ENCODE assay signal across 21 cellular contexts in genomic region chr10:78514459-78514858, GRCh38.
DNase-seq lines count a peak whose midpoint lies in the region; ATAC-seq and TF ChIP-seq lines count a peak whose summit lies in the region.
"Had no signal": no experiment of that assay in that cellular context is flagged by ENCODE, and none has a peak within 500 bp of the region (broad histone marks: within the 10 kb centered on the region; RNA-seq: fewer than 3 reads in every experiment).

No MANE protein-coding gene starts in this region.

- H3K4me1 ChIP-seq in mesenchymal stem cell (ENCODE audit: control insufficient read depth, insufficient read depth, low read depth, low read length) (peaks cover 4% of the 10 kb centered on the region), parathyroid adenoma (peaks cover 8% of the 10 kb centered on the region), tibial artery (peaks cover 0 to 57% (median 30%) of the 10 kb centered on the region in 4 donors)
- H3K4me1 ChIP-seq: BLaER1 treated with 17β-estradiol and CSF1 and Interleukin-3, amounts not matched to agents 10 nM and 100 nM had no signal

- no peak for ATAC-seq in GM18861 (IDR thresholded peaks at IDR 0.05; ENCODE audit: unreplicated experiment)
- no peak for ATAC-seq in naive thymus-derived CD8-positive, alpha-beta T cell
- ATAC-seq: CD8-positive, alpha-beta T cell; GM12878 had no signal

- no peaks in the 10 kb centered on the region for H3K9me3 Mint-ChIP-seq in naive thymus-derived CD8-positive, alpha-beta T cell
- H3K9me3 Mint-ChIP-seq: CD8-positive, alpha-beta T cell had no signal

- WGBS in mesenchymal stem cell = 89% methylated on average over 4 of the region's 4 CpGs

- H3K27ac ChIP-seq in coronary artery (peak overlapping the region; percentile 14 to 63), mesenchymal stem cell (ENCODE audit: low read length, poor library complexity, severe bottlenecking) (no peak overlapping the region), parathyroid adenoma (no peak overlapping the region), tibial artery (peak overlapping the region; percentile 60 to 62)
- H3K27ac ChIP-seq: BLaER1 treated with 17β-estradiol and CSF1 and Interleukin-3, amounts not matched to agents 10 nM and 100 nM; HL-60 had no signal

- H3K79me2 ChIP-seq in parathyroid adenoma = no peaks in the 10 kb centered on the region

- H3K4me3 ChIP-seq in coronary artery (no peak overlapping the region), mesenchymal stem cell (ENCODE audit: insufficient read depth in 1 of 2, low read depth in 1 of 2, low read length in 2 of 2) (no peak overlapping the region), parathyroid adenoma (ENCODE audit: low read depth, low read length) (no peak overlapping the region), tibial artery (no peak overlapping the region)
- H3K4me3 ChIP-seq: BLaER1 treated with 17β-estradiol and CSF1 and Interleukin-3, amounts not matched to agents 10 nM and 100 nM; GM12878 had no signal

- TF ChIP-seq CTCF in coronary artery (IDR thresholded peaks at IDR 0.05) (no peak), parathyroid adenoma (IDR thresholded peaks at IDR 0.05) (no peak), tibial artery (IDR thresholded peaks at IDR 0.05) (no peak)

- H3K14ac ChIP-seq in mesenchymal stem cell (ENCODE audit: low read length in 2 of 2) = no peak overlapping the region

- DNase-seq in coronary artery (ENCODE audit: low spot score) = peak; percentile 57
- DNase-seq in mesenchymal stem cell = no peak
- no peak for DNase-seq in tibial artery
- no peak for DNase-seq in mucosa of gallbladder (ENCODE audit: low spot score)
- DNase-seq in naive thymus-derived CD8-positive, alpha-beta T cell = no peak
- no peak for DNase-seq in glomerular visceral epithelial cell (ENCODE audit: extremely low spot score)
- DNase-seq: Calu3, GF-D8, H7, NCI-H1417 treated with DMSO at 0.1 percent for 48 hours, NCI-H1930, NCI-H226, NCI-H524 treated with DMSO at 0.1 percent for 48 hours, RPMI8226, SHP77 treated with DMSO at 0.1 percent for 48 hours had no signal

- H2AK5ac ChIP-seq in mesenchymal stem cell (ENCODE audit: low read length, severe bottlenecking) = no peak overlapping the region

- H3K27me3 ChIP-seq in mesenchymal stem cell (ENCODE audit: control insufficient read depth in 1 of 2, insufficient read depth in 1 of 2, low read length in 2 of 2) (no peaks in the 10 kb centered on the region), parathyroid adenoma (ENCODE audit: control insufficient read depth, insufficient read depth, low read length) (no peaks in the 10 kb centered on the region), tibial artery (no peaks in the 10 kb centered on the region)
- H3K27me3 ChIP-seq: BLaER1 treated with 17β-estradiol and CSF1 and Interleukin-3, amounts not matched to agents 10 nM and 100 nM had no signal

- H4K8ac ChIP-seq in mesenchymal stem cell (ENCODE audit: low read length) = no peak overlapping the region

- H2BK15ac ChIP-seq in mesenchymal stem cell (ENCODE audit: low read depth, poor library complexity, severe bottlenecking) = no peak overlapping the region

- H3K27me3 Mint-ChIP-seq in naive thymus-derived CD8-positive, alpha-beta T cell = peaks cover 0 to 6% (median 0%) of the 10 kb centered on the region in 5 donors

- no peak overlapping the region for H3K4me2 ChIP-seq in mesenchymal stem cell (ENCODE audit: low read length, poor library complexity, severe bottlenecking)
- no peak overlapping the region for H3K4me2 ChIP-seq in parathyroid adenoma (ENCODE audit: low read length)
- H3K4me2 ChIP-seq: BLaER1 treated with 17β-estradiol and CSF1 and Interleukin-3, amounts not matched to agents 10 nM and 100 nM had no signal

- H3K23ac ChIP-seq in mesenchymal stem cell (ENCODE audit: low read length in 2 of 2) = no peak overlapping the region

- H2AFZ ChIP-seq in mesenchymal stem cell (ENCODE audit: low read depth, low read length) (no peak overlapping the region), parathyroid adenoma (peak overlapping the region; percentile 6)

- H3K4ac ChIP-seq in mesenchymal stem cell (ENCODE audit: low read depth in 1 of 2, low read length in 2 of 2) = no peak overlapping the region

- POLR2A ChIA-PET in naive thymus-derived CD8-positive, alpha-beta T cell (lab: Charles Lee) = no interaction called here

- H3K9ac ChIP-seq in mesenchymal stem cell (ENCODE audit: low read length) = peak overlapping the region; percentile 28
- H3K9ac ChIP-seq in parathyroid adenoma = no peak overlapping the region
- H3K9ac ChIP-seq: BLaER1 treated with 17β-estradiol and CSF1 and Interleukin-3, amounts not matched to agents 10 nM and 100 nM had no signal

- no peak overlapping the region for H4K91ac ChIP-seq in mesenchymal stem cell (ENCODE audit: low read length)

- H3K36me3 Mint-ChIP-seq in naive thymus-derived CD8-positive, alpha-beta T cell = no peaks in the 10 kb centered on the region
- H3K36me3 Mint-ChIP-seq: CD8-positive, alpha-beta T cell had no signal

- H2BK12ac ChIP-seq in mesenchymal stem cell (ENCODE audit: low read length in 2 of 2) = no peak overlapping the region

- H3K27ac Mint-ChIP-seq in naive thymus-derived CD8-positive, alpha-beta T cell = no peak overlapping the region
- H3K27ac Mint-ChIP-seq: CD8-positive, alpha-beta T cell had no signal

- H3K79me1 ChIP-seq in mesenchymal stem cell (replicated peaks; ENCODE audit: low read length, poor library complexity, severe bottlenecking) = no peaks in the 10 kb centered on the region

- H3K9me3 ChIP-seq in mesenchymal stem cell (ENCODE audit: control insufficient read depth, low read length) (no peaks in the 10 kb centered on the region), parathyroid adenoma (ENCODE audit: control insufficient read depth, low read length) (no peaks in the 10 kb centered on the region), tibial artery (no peaks in the 10 kb centered on the region)
- H3K9me3 ChIP-seq: BLaER1 treated with 17β-estradiol and CSF1 and Interleukin-3, amounts not matched to agents 10 nM and 100 nM had no signal

- no peaks in the 10 kb centered on the region for H3K4me1 Mint-ChIP-seq in naive thymus-derived CD8-positive, alpha-beta T cell

- H3K18ac ChIP-seq in mesenchymal stem cell (ENCODE audit: low read depth in 1 of 2, low read length in 2 of 2) = no peak overlapping the region

- intact Hi-C loops in tibial artery (cut with DNase I; ENCODE audit: low total_unique reads) = no loop called here

- H3K36me3 ChIP-seq in mesenchymal stem cell (ENCODE audit: control insufficient read depth in 1 of 2, insufficient read depth in 2 of 2, low read depth in 1 of 2, low read length in 2 of 2) = no peaks in the 10 kb centered on the region
- no peaks in the 10 kb centered on the region for H3K36me3 ChIP-seq in parathyroid adenoma (ENCODE audit: control insufficient read depth, insufficient read depth, low read length)
- no peaks in the 10 kb centered on the region for H3K36me3 ChIP-seq in tibial artery
- H3K36me3 ChIP-seq: BLaER1 treated with 17β-estradiol and CSF1 and Interleukin-3, amounts not matched to agents 10 nM and 100 nM had no signal

- no peak overlapping the region for H3K4me3 Mint-ChIP-seq in naive thymus-derived CD8-positive, alpha-beta T cell
- H3K4me3 Mint-ChIP-seq: CD8-positive, alpha-beta T cell had no signal

- H2BK120ac ChIP-seq in mesenchymal stem cell (ENCODE audit: low read depth, low read length) = no peak overlapping the region

- no peak overlapping the region for H2BK5ac ChIP-seq in mesenchymal stem cell (ENCODE audit: low read depth, low read length, poor library complexity, severe bottlenecking)

Comparison
In these comparisons a context has a peak if more than half of its experiments do, and no peak if none do; other contexts are left out.
1. H3K27ac ChIP-seq: peak in coronary artery (2 of 2) and tibial artery (2 of 2); none in mesenchymal stem cell (single experiment) and parathyroid adenoma (single experiment).